In genomic region chr1:154956557-154956956, GRCh38 we compare ENCODE assay signal across 6 cellular contexts. TPM values are rescaled to one million over a fixed set of nuclear protein-coding genes. Genes with fewer than 3 reads are reported as not detected.
DNase-seq lines count a peak whose midpoint lies in the region; ATAC-seq and TF ChIP-seq lines count a peak whose summit lies in the region.

No MANE protein-coding gene starts in this region.

- ATAC-seq in activated B cell treated with CpG ODN at 0.5 μM for 24 hours (ENCODE audit: low read depth) (no peak), left lobe of liver (peak; percentile 9), GM18505 (IDR thresholded peaks at IDR 0.05; ENCODE audit: unreplicated experiment) (no peak)

- DNase-seq in activated B cell treated with CpG ODN at 0.5 μM for 24 hours (no peak), left lobe of liver (ENCODE audit: low spot score) (no peak), NCI-H748 treated with DMSO at 0.1 percent for 48 hours (lab: John Stamatoyannopoulos, UW) (no peak), HK-2 (ENCODE audit: unreplicated experiment) (no peak)

- POLR2A ChIA-PET in activated B cell treated with CpG ODN at 0.5 μM for 24 hours (lab: Charles Lee) = interaction anchor here (1.0 to 6.8 kb wide), 11 partner anchors 10 to 571 kb away, joined by 3 to 52 read pairs (median 7); partner anchors contain the start of genes CKS1B, FLAD1, KCNN3 and PMVK

- H3K36me3 ChIP-seq in BLaER1 = peaks cover 31% of the 10 kb centered on the region

- peaks cover 81% of the 10 kb centered on the region for H3K4me1 ChIP-seq in BLaER1

- CTCF ChIA-PET in activated B cell treated with CpG ODN at 0.5 μM for 24 hours (lab: Charles Lee) = interaction anchor here (0.8 to 2.3 kb wide), 6 partner anchors 20 to 397 kb away, joined by 3 to 11 read pairs (median 6); partner anchors contain the start of genes ADAM15 and PMVK

- H3K9ac ChIP-seq in BLaER1 = peak overlapping the region; percentile 86

- peak overlapping the region; percentile 75 for H3K4me3 ChIP-seq in BLaER1

- TF ChIP-seq POLR2A in GM18505 (IDR thresholded peaks at IDR 0.05; ENCODE audit: borderline replicate concordance, extremely low read depth, insufficient read depth, insufficient read length) = no peak

- peaks cover 44% of the 10 kb centered on the region for H4K20me1 ChIP-seq in BLaER1

- intact Hi-C loops in activated B cell treated with CpG ODN at 0.5 μM for 24 hours (cut with micrococcal nuclease) = loop anchor here (1.0 to 5.0 kb wide), 2 partner anchors 19 to 399 kb away; partner anchors contain the start of gene UBE2Q1

- H3K27me3 Mint-ChIP-seq in activated B cell treated with CpG ODN at 0.5 μM for 24 hours = no peaks in the 10 kb centered on the region

- TF ChIP-seq CTCF in activated B cell treated with CpG ODN at 0.5 μM for 24 hours (IDR thresholded peaks at IDR 0.05) = no peak

- peak overlapping the region; percentile 93 for H3K27ac Mint-ChIP-seq in activated B cell treated with CpG ODN at 0.5 μM for 24 hours

- peak overlapping the region; percentile 91 for H3K4me3 Mint-ChIP-seq in activated B cell treated with CpG ODN at 0.5 μM for 24 hours

- no peaks in the 10 kb centered on the region for H3K27me3 ChIP-seq in BLaER1

- H3K9me3 Mint-ChIP-seq in activated B cell treated with CpG ODN at 0.5 μM for 24 hours = no peaks in the 10 kb centered on the region

- H3K9me3 ChIP-seq in BLaER1 = no peaks in the 10 kb centered on the region

- H3K27ac ChIP-seq in BLaER1 = peak overlapping the region; percentile 92

- peaks cover 22% of the 10 kb centered on the region for H3K36me3 Mint-ChIP-seq in activated B cell treated with CpG ODN at 0.5 μM for 24 hours (ENCODE audit: low read depth)

- peak overlapping the region; percentile 99 for H3K4me2 ChIP-seq in BLaER1

- peaks cover 77% of the 10 kb centered on the region for H3K4me1 Mint-ChIP-seq in activated B cell treated with CpG ODN at 0.5 μM for 24 hours

RNA-seq across cellular contexts. Expression of gene PBXIP1, which starts 0.7 kb away (rescaled TPM):
- total RNA-seq in activated B cell treated with CpG ODN at 0.5 μM for 24 hours (42.4 and 43.2 TPM in 2 replicates), left lobe of liver (21.3 TPM)

RNA-seq across cellular contexts. Expression of gene PYGO2, which starts 5.0 kb away (rescaled TPM):
- 33.1 and 38.1 TPM in 2 replicates for total RNA-seq in activated B cell treated with CpG ODN at 0.5 μM for 24 hours
- total RNA-seq in left lobe of liver = 10.5 TPM

RNA-seq across cellular contexts. Expression of gene SHC1, which starts 14.0 kb away (rescaled TPM):
- 59.3 and 60.9 TPM in 2 replicates for total RNA-seq in activated B cell treated with CpG ODN at 0.5 μM for 24 hours
- total RNA-seq in left lobe of liver = 43.0 TPM

RNA-seq across cellular contexts. Expression of gene CKS1B, which starts 17.9 kb away (rescaled TPM):
- 25.3 and 26.6 TPM in 2 replicates for total RNA-seq in activated B cell treated with CpG ODN at 0.5 μM for 24 hours
- total RNA-seq in left lobe of liver = 14.2 TPM

RNA-seq across cellular contexts. Expression of gene PMVK, which starts 20.0 kb away (rescaled TPM):
- total RNA-seq in activated B cell treated with CpG ODN at 0.5 μM for 24 hours (24.6 and 26.3 TPM in 2 replicates), left lobe of liver (40.2 TPM)
